In genomic region chr12:129696405-129696804, GRCh38 we compare ENCODE assay signal across 24 cellular contexts.
"Had no signal": no experiment of that assay in that cellular context is flagged by ENCODE, and none has a peak within 500 bp of the region (broad histone marks: within the 10 kb centered on the region; RNA-seq: fewer than 3 reads in every experiment).

No MANE protein-coding gene starts in this region.

- H3K27me3 ChIP-seq: body of pancreas, colonic mucosa had no signal

- H3K27ac ChIP-seq: body of pancreas, colonic mucosa, epithelial cell of prostate had no signal

- H3K4me3 ChIP-seq: body of pancreas, colonic mucosa had no signal

- H3K9me3 ChIP-seq: body of pancreas, colonic mucosa had no signal

- H3K27ac Mint-ChIP-seq: activated CD4-positive, alpha-beta T cell treated with anti-CD3 and anti-CD28 coated beads for 36 hours; activated CD4-positive, alpha-beta T cell treated with anti-CD3 and anti-CD28 coated beads, Interleukin-2, amount 10 ng/mL, durations not matched to agents 7 days and 5 days; activated CD8-positive, alpha-beta T cell treated with anti-CD3 and anti-CD28 coated beads for 36 hours; activated naive CD8-positive, alpha-beta T cell; activated T-helper 17 cell treated with anti-CD3 and anti-CD28 coated beads, Interleukin-2, amount 50 U/mL, for 72 hours; T-helper 17 cell had no signal

- ATAC-seq: activated CD4-positive, alpha-beta T cell treated with anti-CD3 and anti-CD28 coated beads for 36 hours; activated CD8-positive, alpha-beta T cell treated with anti-CD3 and anti-CD28 coated beads for 36 hours; activated T-cell treated with anti-CD3 and anti-CD28 coated beads, Interleukin-2, amount 50 U/mL, for 4 hours; activated T-helper 17 cell treated with anti-CD3 and anti-CD28 coated beads, Interleukin-2, amount 50 U/mL, for 72 hours; body of pancreas; T-helper 17 cell had no signal

- H3K36me3 ChIP-seq: colonic mucosa had no signal

- H3K36me3 Mint-ChIP-seq: activated naive CD8-positive, alpha-beta T cell had no signal

- DNase-seq: activated CD4-positive, alpha-beta T cell treated with anti-CD3 and anti-CD28 coated beads for 36 hours; activated CD4-positive, alpha-beta T cell treated with anti-CD3 and anti-CD28 coated beads, Interleukin-2, amount 10 ng/mL, durations not matched to agents 7 days and 5 days; activated CD4-positive, alpha-beta T cell treated with anti-CD3 and anti-CD28 coated beads, Interleukin-2, amount 50 U/mL, for 48 hours; activated CD4-positive, CD25-positive, alpha-beta regulatory T cell; activated CD4-positive, CD25-positive, alpha-beta regulatory T cell treated with anti-CD3 and anti-CD28 coated beads, Interleukin-2, amount 50 U/mL, for 72 hours; activated CD8-positive, alpha-beta memory T cell treated with anti-CD3 and anti-CD28 coated beads for 24 hours; activated CD8-positive, alpha-beta T cell treated with anti-CD3 and anti-CD28 coated beads for 36 hours; activated effector memory CD4-positive, alpha-beta T cell treated with Interleukin-2 at 50 U/mL for 16 hours; activated gamma-delta T cell treated with Interleukin-2 at 50 U/mL for 16 hours; activated naive CD4-positive, alpha-beta T cell treated with anti-CD3 and anti-CD28 coated beads, Interleukin-2, amount 50 U/mL, for 16 hours; activated naive CD4-positive, alpha-beta T cell treated with Interleukin-2 at 50 U/mL for 16 hours; activated T-cell treated with anti-CD3 and anti-CD28 coated beads, Interleukin-2, amount 50 U/mL, for 4 hours; body of pancreas; caudate nucleus; cerebellar nuclear complex; colonic mucosa; effector CD8-positive, alpha-beta T cell; foreskin fibroblast; head of caudate nucleus; T-helper 1 cell; T-helper 17 cell had no signal

- H3K4me3 Mint-ChIP-seq: activated CD4-positive, alpha-beta T cell treated with anti-CD3 and anti-CD28 coated beads for 36 hours; activated CD4-positive, alpha-beta T cell treated with anti-CD3 and anti-CD28 coated beads, Interleukin-2, amount 10 ng/mL, durations not matched to agents 7 days and 5 days; activated CD8-positive, alpha-beta T cell treated with anti-CD3 and anti-CD28 coated beads for 36 hours; activated naive CD8-positive, alpha-beta T cell; activated T-cell treated with anti-CD3 and anti-CD28 coated beads, Interleukin-2, amount 50 U/mL, for 4 hours; activated T-helper 17 cell treated with anti-CD3 and anti-CD28 coated beads, Interleukin-2, amount 50 U/mL, for 72 hours; T-helper 17 cell had no signal

- H3K27me3 Mint-ChIP-seq: activated CD4-positive, alpha-beta T cell treated with anti-CD3 and anti-CD28 coated beads for 36 hours; activated CD4-positive, alpha-beta T cell treated with anti-CD3 and anti-CD28 coated beads, Interleukin-2, amount 10 ng/mL, durations not matched to agents 7 days and 5 days; activated CD8-positive, alpha-beta T cell treated with anti-CD3 and anti-CD28 coated beads for 36 hours; activated naive CD8-positive, alpha-beta T cell; activated T-helper 17 cell treated with anti-CD3 and anti-CD28 coated beads, Interleukin-2, amount 50 U/mL, for 72 hours; T-helper 17 cell had no signal

- H3K4me1 ChIP-seq: body of pancreas, colonic mucosa had no signal

- H3K4me1 Mint-ChIP-seq: activated CD4-positive, alpha-beta T cell treated with anti-CD3 and anti-CD28 coated beads for 36 hours; activated CD4-positive, alpha-beta T cell treated with anti-CD3 and anti-CD28 coated beads, Interleukin-2, amount 10 ng/mL, durations not matched to agents 7 days and 5 days; activated T-helper 17 cell treated with anti-CD3 and anti-CD28 coated beads, Interleukin-2, amount 50 U/mL, for 72 hours; T-helper 17 cell had no signal

- H3K9me3 Mint-ChIP-seq: activated T-cell treated with anti-CD3 and anti-CD28 coated beads, Interleukin-2, amount 50 U/mL, for 4 hours had no signal
